ENCODE assay signal across 1 cellular context in genomic region chr21:46153259-46154154, GRCh38.
TF ChIP-seq lines count a peak whose summit lies in the region.

No MANE protein-coding gene starts in this region.

TF ChIP-seq in HepG2, 621 proteins besides CTCF, POLR2A, EP300 and RAD21 (continued from another document and continues in another):
- TF ChIP-seq TEF (CRISPR knock-in tag; IDR thresholded peaks at IDR 0.05) (no peak), PHF8 (CRISPR knock-in tag; IDR thresholded peaks at IDR 0.05) (peak; percentile 60), EZH2 (conservative IDR thresholded peaks at IDR 0.05; ENCODE audit: low read depth, low read length) (no peak), ZNF510 (CRISPR knock-in tag; IDR thresholded peaks at IDR 0.05; ENCODE audit: low read depth) (no peak), ZNF44 (CRISPR knock-in tag; IDR thresholded peaks at IDR 0.05) (no peak; the same call in 1 of the 2 replicates), MTF1 (CRISPR knock-in tag; IDR thresholded peaks at IDR 0.05) (no peak), KAT7 (CRISPR knock-in tag; IDR thresholded peaks at IDR 0.05; ENCODE audit: borderline replicate concordance) (no peak; the same call in 1 of the 2 replicates), JDP2 (CRISPR knock-in tag; IDR thresholded peaks at IDR 0.05; ENCODE audit: borderline replicate concordance) (no peak), CENPT (CRISPR knock-in tag; IDR thresholded peaks at IDR 0.05; ENCODE audit: low read depth) (no peak), ZNF800 (CRISPR knock-in tag; IDR thresholded peaks at IDR 0.05) (peak; percentile 49; the same call in 1 of the 2 replicates), ATM (IDR thresholded peaks at IDR 0.05; ENCODE audit: borderline replicate concordance) (no peak), ZNF747 (CRISPR knock-in tag; IDR thresholded peaks at IDR 0.05; ENCODE audit: borderline replicate concordance) (no peak), PLRG1 (conservative IDR thresholded peaks at IDR 0.05) (no peak), ZNF788 (CRISPR knock-in tag; IDR thresholded peaks at IDR 0.05; ENCODE audit: borderline replicate concordance) (no peak; the same call in 1 of the 2 replicates), PCBP2 (optimal IDR thresholded peaks at IDR 0.05; ENCODE audit: low read depth, low read length, poor library complexity, severe bottlenecking) (no peak), MXI1 (IDR thresholded peaks at IDR 0.05; ENCODE audit: borderline replicate concordance, low read depth, low read length) (no peak), FOXA1 (IDR thresholded peaks at IDR 0.05) (no peak), FOXA1 (CRISPR knock-in tag; IDR thresholded peaks at IDR 0.05) (peak; percentile 87), E2F5 (CRISPR knock-in tag; conservative IDR thresholded peaks at IDR 0.05) (no peak; the same call in 1 of the 2 replicates), UBTF (CRISPR knock-in tag; IDR thresholded peaks at IDR 0.05) (peak; percentile 70), DZIP1 (CRISPR knock-in tag; IDR thresholded peaks at IDR 0.05) (no peak), TBX2 (CRISPR knock-in tag; IDR thresholded peaks at IDR 0.05; ENCODE audit: borderline replicate concordance) (peak; percentile 84; the same call in 1 of the 2 replicates), SNAI1 (CRISPR knock-in tag; IDR thresholded peaks at IDR 0.05; ENCODE audit: borderline replicate concordance) (0 out of 2 replicates have a peak, but pooled peaks have one; percentile 6), ZNF558 (CRISPR knock-in tag; IDR thresholded peaks at IDR 0.05; ENCODE audit: borderline replicate concordance) (peak; percentile 59), KMT2A (CRISPR knock-in tag; IDR thresholded peaks at IDR 0.05) (no peak), ZNF121 (CRISPR knock-in tag; IDR thresholded peaks at IDR 0.05) (0 out of 2 replicates have a peak, but pooled peaks have one; percentile 41), PRPF4 (IDR thresholded peaks at IDR 0.05; ENCODE audit: low read depth, low read length, poor library complexity, severe bottlenecking) (no peak), ZNF180 (CRISPR knock-in tag; IDR thresholded peaks at IDR 0.05; ENCODE audit: borderline replicate concordance, low read depth) (no peak), ZNF577 (CRISPR knock-in tag; IDR thresholded peaks at IDR 0.05; ENCODE audit: borderline replicate concordance, low read depth) (no peak), HNRNPK (IDR thresholded peaks at IDR 0.05; ENCODE audit: low read depth, low read length, poor library complexity, severe bottlenecking) (no peak), BORCS8-MEF2B (CRISPR knock-in tag; IDR thresholded peaks at IDR 0.05) (peak; percentile 70; the same call in 1 of the 2 replicates), ISL2 (CRISPR knock-in tag; IDR thresholded peaks at IDR 0.05) (no peak), ZBED4 (CRISPR knock-in tag; IDR thresholded peaks at IDR 0.05; ENCODE audit: borderline replicate concordance) (no peak; the same call in 1 of the 2 replicates), HDAC2 (CRISPR knock-in tag; IDR thresholded peaks at IDR 0.05) (peak; percentile 78), ETV5 (CRISPR knock-in tag; IDR thresholded peaks at IDR 0.05; ENCODE audit: borderline replicate concordance) (peak; percentile 65; the same call in 1 of the 2 replicates), ZNF207 (IDR thresholded peaks at IDR 0.05; ENCODE audit: borderline replicate concordance) (no peak), SMAD9 (CRISPR knock-in tag; IDR thresholded peaks at IDR 0.05) (no peak), CBX5 (CRISPR knock-in tag; IDR thresholded peaks at IDR 0.05; ENCODE audit: borderline replicate concordance) (peak; percentile 16; the same call in 1 of the 2 replicates), ZSCAN5A (CRISPR knock-in tag; IDR thresholded peaks at IDR 0.05; ENCODE audit: borderline replicate concordance) (no peak), RELA (CRISPR knock-in tag; IDR thresholded peaks at IDR 0.05) (no peak), ZNF350 (CRISPR knock-in tag; IDR thresholded peaks at IDR 0.05; ENCODE audit: borderline replicate concordance, low read depth) (no peak), ZBTB49 (CRISPR knock-in tag; IDR thresholded peaks at IDR 0.05; ENCODE audit: borderline replicate concordance) (no peak), NR0B2 (CRISPR knock-in tag; IDR thresholded peaks at IDR 0.05) (no peak)
